In the genomic region with DNA sequence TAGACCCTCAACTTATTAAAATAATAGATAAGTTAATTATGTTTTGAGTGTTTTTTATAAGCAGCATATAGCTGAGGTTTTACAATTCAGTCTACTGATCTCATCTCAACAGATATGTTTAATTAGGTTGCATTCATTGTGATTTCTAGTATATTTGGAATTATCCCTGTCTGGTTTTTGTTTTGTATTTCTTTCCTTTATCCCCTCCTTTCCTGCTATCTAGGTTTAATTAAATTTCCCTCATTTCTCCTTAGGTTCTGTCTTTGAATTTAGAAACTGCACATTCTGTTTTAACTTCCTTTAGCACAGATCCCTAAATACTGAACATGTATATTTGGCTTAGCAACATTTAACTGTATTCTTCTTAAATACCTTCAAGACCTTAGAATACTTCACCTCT, we compare ENCODE assay signal across 2 cellular contexts.
TF ChIP-seq lines count a peak whose summit lies in the region.

No MANE protein-coding gene starts in this region.

TF ChIP-seq in GM12891, 5 proteins besides CTCF, POLR2A, EP300 and RAD21:
- no peak for TF ChIP-seq TAF1 (IDR thresholded peaks at IDR 0.05; ENCODE audit: low read depth, low read length)
- TF ChIP-seq POLR2AphosphoS5 (IDR thresholded peaks at IDR 0.05; ENCODE audit: low read depth, low read length), result no peak
- no peak for TF ChIP-seq SPI1 (IDR thresholded peaks at IDR 0.05; ENCODE audit: low read depth, low read length)
- no peak for TF ChIP-seq PAX5 (IDR thresholded peaks at IDR 0.05; ENCODE audit: insufficient read depth, low read length, severe bottlenecking)
- no peak for TF ChIP-seq POU2F2 (IDR thresholded peaks at IDR 0.05; ENCODE audit: low read depth, low read length)

TF ChIP-seq in endothelial cell of umbilical vein, 7 proteins besides CTCF, POLR2A, EP300 and RAD21:
- TF ChIP-seq FOS (IDR thresholded peaks at IDR 0.05; ENCODE audit: borderline replicate concordance, insufficient read depth, low read length) (no peak), EZH2 (IDR thresholded peaks at IDR 0.05; ENCODE audit: borderline replicate concordance, low read depth, low read length, severe bottlenecking) (no peak), MYC (IDR thresholded peaks at IDR 0.05; ENCODE audit: low read depth, low read length) (no peak), JUN (IDR thresholded peaks at IDR 0.05; ENCODE audit: borderline replicate concordance, insufficient read depth, insufficient read length, low read depth) (no peak), GATA2 (IDR thresholded peaks at IDR 0.05; ENCODE audit: insufficient read depth, insufficient read length, low read depth, low read length) (no peak), POLR2AphosphoS5 (IDR thresholded peaks at IDR 0.05; ENCODE audit: insufficient read depth, low read depth, low read length) (no peak)
- TF ChIP-seq, protein P1, sequence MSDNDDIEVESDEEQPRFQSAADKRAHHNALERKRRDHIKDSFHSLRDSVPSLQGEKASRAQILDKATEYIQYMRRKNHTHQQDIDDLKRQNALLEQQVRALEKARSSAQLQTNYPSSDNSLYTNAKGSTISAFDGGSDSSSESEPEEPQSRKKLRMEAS (IDR thresholded peaks at IDR 0.05; ENCODE audit: insufficient read depth, insufficient read length), result no peak
